Comparison of ENCODE assay signal across 34 cellular contexts in the genomic region with DNA sequence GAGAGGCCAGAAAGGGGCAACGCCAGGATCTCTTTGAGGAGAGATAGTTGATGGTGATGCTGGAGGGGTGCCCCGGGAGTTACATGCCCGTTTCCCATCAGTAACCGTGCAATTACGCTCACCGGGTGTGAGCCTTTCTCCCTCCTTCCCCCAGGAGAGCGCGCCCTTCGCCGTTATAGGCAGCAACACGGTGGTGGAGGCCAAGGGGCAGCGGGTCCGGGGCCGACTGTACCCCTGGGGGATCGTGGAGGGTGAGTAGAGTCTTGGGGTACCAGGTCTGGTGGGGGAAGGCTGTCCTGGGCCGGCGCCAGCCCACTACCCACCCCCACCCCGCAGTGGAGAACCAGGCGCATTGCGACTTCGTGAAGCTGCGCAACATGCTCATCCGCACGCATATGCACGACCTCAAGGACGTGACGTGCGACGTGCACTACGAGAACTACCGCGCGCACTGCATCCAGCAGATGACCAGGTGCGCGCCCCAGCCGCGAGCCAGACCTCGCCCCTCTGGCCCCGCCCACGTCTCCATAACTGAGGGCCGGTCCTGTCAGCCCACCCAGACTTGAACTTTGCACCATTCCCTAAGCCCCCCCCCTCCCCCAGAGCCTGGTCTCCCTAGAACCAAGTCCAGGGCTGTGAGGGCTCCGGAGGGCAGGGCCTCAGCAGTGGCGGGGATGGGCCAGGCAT. TPM values are rescaled to one million over a fixed set of nuclear protein-coding genes. Genes with fewer than 3 reads are reported as not detected.
A peak's percentile ranks its signal among the peaks of the same experiment; 100 is the strongest.
DNase-seq lines count a peak whose midpoint lies in the region; ATAC-seq and TF ChIP-seq lines count a peak whose summit lies in the region.
"Had no signal": no experiment of that assay in that cellular context is flagged by ENCODE, and none has a peak within 500 bp of the region (broad histone marks: within the 10 kb centered on the region; RNA-seq: fewer than 3 reads in every experiment).

No MANE protein-coding gene starts in this region.

- in situ Hi-C loops in transverse colon (cut with MboI; ENCODE audit: low pct_ligation_motif_present in 1 of 4, low pct_unique_long_range_greater_than_20kb in 1 of 4, low sequenced_read_pairs in 3 of 4) = no loop called here

- H3K4me3 Mint-ChIP-seq in CD4-positive, alpha-beta T cell = peak overlapping the region; percentile 45
- H3K4me3 Mint-ChIP-seq in nephron progenitor cell = peak overlapping the region; percentile 23
- H3K4me3 Mint-ChIP-seq: activated naive CD8-positive, alpha-beta T cell treated with anti-CD3 and anti-CD28 coated beads for 36 hours; stimulated activated naive CD8-positive, alpha-beta T cell treated with anti-CD3 and anti-CD28 coated beads, Interleukin-15, Interleukin-2, amounts not matched to agents 100 ng/mL and 50 ng/mL, for 24 hours; T-helper 2 cell treated with Interferon-gamma antibody and Interleukin-4, amounts not matched to agents 5 μg/mL and 100 μg/mL, for 36 hours had no signal

- 64% methylated on average over 43 of the region's 43 CpGs for WGBS in right cardiac atrium
- WGBS in transverse colon (ENCODE audit: low coverage in 1 of 2), 2 donors = 73% methylated on average over 43 of the region's 43 CpGs; no CpG with 5 or more reads in 1 of the 2 donors

- no peak overlapping the region for H3K27ac ChIP-seq in CD4-positive, alpha-beta T cell (ENCODE audit: low read depth, low read length)
- H3K27ac ChIP-seq in HUES6 (ENCODE audit: low read depth, low read length) (no peak overlapping the region), right cardiac atrium (ENCODE audit: low read length) (no peak overlapping the region), transverse colon (no peak overlapping the region)
- H3K27ac ChIP-seq: breast epithelium, gastrocnemius medialis, HL-60, ovary, testis had no signal

- peaks cover 7% of the 10 kb centered on the region; the same call in 1 of the 2 replicates for H3K36me3 ChIP-seq in HUES6 (ENCODE audit: control insufficient read depth, insufficient read depth, low read length)
- H3K36me3 ChIP-seq in transverse colon = no peaks in the 10 kb centered on the region
- H3K36me3 ChIP-seq: breast epithelium, gastrocnemius medialis, ovary had no signal

- POLR2A ChIA-PET in CD4-positive, alpha-beta T cell (lab: Charles Lee) = no interaction called here

- TF ChIP-seq CTCF in CD4-positive, alpha-beta T cell (IDR thresholded peaks at IDR 0.05) = no peak
- TF ChIP-seq CTCF in nephron progenitor cell (IDR thresholded peaks at IDR 0.05) (no peak), transverse colon (IDR thresholded peaks at IDR 0.05) (no peak)

- H3K9me3 Mint-ChIP-seq in CD4-positive, alpha-beta T cell = no peaks in the 10 kb centered on the region
- H3K9me3 Mint-ChIP-seq in nephron progenitor cell = peaks cover 21% of the 10 kb centered on the region
- H3K9me3 Mint-ChIP-seq: activated naive CD8-positive, alpha-beta T cell treated with anti-CD3 and anti-CD28 coated beads for 36 hours; naive thymus-derived CD8-positive, alpha-beta T cell; stimulated activated naive CD8-positive, alpha-beta T cell treated with anti-CD3 and anti-CD28 coated beads, Interleukin-15, Interleukin-2, amounts not matched to agents 100 ng/mL and 50 ng/mL, for 24 hours; T-helper 2 cell treated with Interferon-gamma antibody and Interleukin-4, amounts not matched to agents 5 μg/mL and 100 μg/mL, for 36 hours had no signal

- no peak overlapping the region for H3K9ac ChIP-seq in HUES6 (ENCODE audit: low read length)

- DNase-seq in CD4-positive, alpha-beta T cell = no peak
- peak; percentile 8 to 66 (median 56) for DNase-seq in right cardiac atrium
- DNase-seq in nephron progenitor cell = peak; percentile 1
- no peak for DNase-seq in activated CD8-positive, alpha-beta memory T cell treated with anti-CD3 and anti-CD28 coated beads for 24 hours
- no peak for DNase-seq in transverse colon
- no peak for DNase-seq in NCI-H1048 (lab: John Stamatoyannopoulos, UW)
- DNase-seq: activated CD4-positive, alpha-beta T cell treated with anti-CD3 and anti-CD28 coated beads for 4 hours; activated effector memory CD4-positive, alpha-beta T cell treated with anti-CD3 and anti-CD28 coated beads, Interleukin-2, amount 50 U/mL, for 16 hours; activated naive CD8-positive, alpha-beta T cell treated with anti-CD3 and anti-CD28 coated beads for 36 hours; activated T-cell treated with anti-CD3 and anti-CD28 coated beads, Interleukin-2, amount 50 U/mL, for 1 hour; anterior cingulate cortex; effector CD4-positive, alpha-beta T cell; gastrocnemius medialis; hippocampal formation; NCI-H1436 treated with DMSO at 0.1 percent for 48 hours; NCI-H345; SHP77 treated with DMSO at 0.1 percent for 48 hours; small intestine; testis had no signal

- H3K9me3 ChIP-seq in CD4-positive, alpha-beta T cell (ENCODE audit: control insufficient read depth, low read length) = no peaks in the 10 kb centered on the region
- H3K9me3 ChIP-seq in HUES6 (ENCODE audit: control insufficient read depth, insufficient read depth, low read depth, low read length) (no peaks in the 10 kb centered on the region), right cardiac atrium (ENCODE audit: control insufficient read depth, low read length) (no peaks in the 10 kb centered on the region), transverse colon (no peaks in the 10 kb centered on the region)
- H3K9me3 ChIP-seq: breast epithelium, gastrocnemius medialis, ovary, testis had no signal

- peaks cover 10% of the 10 kb centered on the region for H3K4me1 Mint-ChIP-seq in CD4-positive, alpha-beta T cell (ENCODE audit: low read depth)
- H3K4me1 Mint-ChIP-seq in nephron progenitor cell = peaks cover 30% of the 10 kb centered on the region

- ATAC-seq in CD4-positive, alpha-beta T cell (ENCODE audit: poor library complexity) = no peak
- no peak for ATAC-seq in right cardiac atrium
- ATAC-seq in GM21423 (IDR thresholded peaks at IDR 0.05; ENCODE audit: unreplicated experiment) = no peak
- ATAC-seq: gastrocnemius medialis; naive thymus-derived CD8-positive, alpha-beta T cell; Panc1 had no signal

- CTCF ChIA-PET in CD4-positive, alpha-beta T cell (lab: Charles Lee) = interaction anchor here (0.6 to 1.6 kb wide), 2 partner anchors 9 to 191 kb away, joined by 4 to 5 read pairs; no protein-coding TSS in a partner anchor

- intact Hi-C loops in CD4-positive, alpha-beta T cell (cut with DNase I, micrococcal nuclease) = no loop called here
- intact Hi-C loops in right cardiac atrium (cut with DNase I) = no loop called here
- intact Hi-C loops in transverse colon (cut with DNase I; ENCODE audit: low total_unique reads) = no loop called here

- H3K4me1 ChIP-seq in HUES6 (ENCODE audit: control insufficient read depth, insufficient read depth, low read length) (peaks cover 35% of the 10 kb centered on the region), right cardiac atrium (ENCODE audit: control insufficient read depth, insufficient read depth, low read length) (no peaks in the 10 kb centered on the region), transverse colon (peaks cover 0 to 32% (median 24%) of the 10 kb centered on the region in 4 donors)

- H3K27me3 ChIP-seq in CD4-positive, alpha-beta T cell (ENCODE audit: control insufficient read depth, insufficient read depth, low read length) = peaks cover 57% of the 10 kb centered on the region
- H3K27me3 ChIP-seq in HUES6 (ENCODE audit: control insufficient read depth, insufficient read depth, low read length) (peaks cover 97% of the 10 kb centered on the region), right cardiac atrium (ENCODE audit: control insufficient read depth, insufficient read depth) (no peaks in the 10 kb centered on the region), transverse colon (peaks cover 83% of the 10 kb centered on the region)
- H3K27me3 ChIP-seq: ovary, testis had no signal

- no peak for TF ChIP-seq POLR2A in transverse colon (IDR thresholded peaks at IDR 0.05)

- no peaks in the 10 kb centered on the region for H3K36me3 Mint-ChIP-seq in CD4-positive, alpha-beta T cell (ENCODE audit: low read depth)
- H3K36me3 Mint-ChIP-seq in nephron progenitor cell (ENCODE audit: low read depth) = peaks cover 13% of the 10 kb centered on the region
- H3K36me3 Mint-ChIP-seq: activated naive CD8-positive, alpha-beta T cell treated with anti-CD3 and anti-CD28 coated beads for 36 hours; CD4-positive, alpha-beta memory T cell had no signal

- H3K4me3 ChIP-seq in HUES6 (ENCODE audit: low read depth, low read length) (peak overlapping the region; percentile 63), right cardiac atrium (ENCODE audit: low read length) (no peak overlapping the region), transverse colon (no peak overlapping the region)
- H3K4me3 ChIP-seq: breast epithelium, gastrocnemius medialis, ovary had no signal

- no peak for TF ChIP-seq EP300 in transverse colon (IDR thresholded peaks at IDR 0.05; ENCODE audit: low read depth)

- peaks cover 51% of the 10 kb centered on the region for H3K27me3 Mint-ChIP-seq in CD4-positive, alpha-beta T cell
- H3K27me3 Mint-ChIP-seq in nephron progenitor cell (ENCODE audit: low read depth, poor library complexity) = peaks cover 85% of the 10 kb centered on the region

- no peak overlapping the region for H3K27ac Mint-ChIP-seq in CD4-positive, alpha-beta T cell
- no peak overlapping the region for H3K27ac Mint-ChIP-seq in nephron progenitor cell
- H3K27ac Mint-ChIP-seq: activated naive CD8-positive, alpha-beta T cell treated with anti-CD3 and anti-CD28 coated beads for 36 hours; stimulated activated naive CD8-positive, alpha-beta T cell treated with anti-CD3 and anti-CD28 coated beads, Interleukin-15, Interleukin-2, amounts not matched to agents 100 ng/mL and 50 ng/mL, for 24 hours; T-helper 2 cell treated with Interferon-gamma antibody and Interleukin-4, amounts not matched to agents 5 μg/mL and 100 μg/mL, for 36 hours had no signal

RNA-seq across cellular contexts. Expression of gene GP1BB, which starts 1.7 kb away (rescaled TPM):
- total RNA-seq in CD4-positive, alpha-beta T cell = under 1 TPM in 1 of 2 experiments, not detected in 1; 0.22 TPM
- total RNA-seq in right cardiac atrium (1 to 10 TPM in 1 of 4 donors, not detected in 3; 9.0 TPM), transverse colon (10 to 100 TPM in 1 of 4 donors, 1 to 10 TPM in 2, under 1 TPM in 1; 0.41 to 10.3 (median 1.8) TPM)
- 29.5 TPM for polyA plus RNA-seq in right cardiac atrium
- total RNA-seq: activated naive CD8-positive, alpha-beta T cell treated with anti-CD3 and anti-CD28 coated beads for 36 hours; CD4-positive, alpha-beta memory T cell; renal cortical epithelial cell had no signal
- polyA plus RNA-seq: CD4-positive, alpha-beta memory T cell; naive thymus-derived CD8-positive, alpha-beta T cell had no signal

RNA-seq across cellular contexts. Expression of gene SEPTIN5, which starts 7.3 kb away (rescaled TPM):
- total RNA-seq in CD4-positive, alpha-beta T cell = under 1 TPM; 0.71 to 0.75 TPM
- total RNA-seq in right cardiac atrium (100 to 1,000 TPM; 143 to 264 (median 199) TPM), transverse colon (100 to 1,000 TPM in 1 of 4 donors, 1 to 10 TPM in 3; 2.5 to 709 (median 5.4) TPM)
- 243 TPM for polyA plus RNA-seq in right cardiac atrium
- total RNA-seq: CD4-positive, alpha-beta memory T cell had no signal
- polyA plus RNA-seq: CD4-positive, alpha-beta memory T cell had no signal

RNA-seq across cellular contexts. Expression of gene TBX1, which starts 38.9 kb away (rescaled TPM):
- not detected for total RNA-seq in CD4-positive, alpha-beta T cell
- total RNA-seq in right cardiac atrium (1 to 10 TPM in 1 of 4 donors, under 1 TPM in 3; 0.19 to 1.4 (median 0.78) TPM), transverse colon (1 to 10 TPM in 2 of 4 donors, not detected in 2; 1.1 to 1.3 TPM)
- polyA plus RNA-seq in right cardiac atrium = 0.88 TPM
- total RNA-seq: activated CD8-positive, alpha-beta memory T cell treated with anti-CD3 and anti-CD28 coated beads for 36 hours; activated naive CD8-positive, alpha-beta T cell treated with anti-CD3 and anti-CD28 coated beads for 36 hours; CD4-positive, alpha-beta memory T cell; fibroblast of lung; H4; mononuclear cell; naive thymus-derived CD8-positive, alpha-beta T cell had no signal
- polyA plus RNA-seq: CD4-positive, alpha-beta memory T cell; fibroblast of lung; naive thymus-derived CD8-positive, alpha-beta T cell had no signal

Comparison
In these comparisons a context has a peak if more than half of its experiments do, and no peak if none do; other contexts are left out.
1. DNase-seq: peak in right cardiac atrium (3 of 3) and nephron progenitor cell (single experiment); none in CD4-positive, alpha-beta T cell (0 of 10), activated CD8-positive, alpha-beta memory T cell treated with anti-CD3 and anti-CD28 coated beads for 24 hours (single experiment), transverse colon (single experiment) and NCI-H1048 (single experiment).